ENCODE assay signal across 11 cellular contexts in the genomic region with DNA sequence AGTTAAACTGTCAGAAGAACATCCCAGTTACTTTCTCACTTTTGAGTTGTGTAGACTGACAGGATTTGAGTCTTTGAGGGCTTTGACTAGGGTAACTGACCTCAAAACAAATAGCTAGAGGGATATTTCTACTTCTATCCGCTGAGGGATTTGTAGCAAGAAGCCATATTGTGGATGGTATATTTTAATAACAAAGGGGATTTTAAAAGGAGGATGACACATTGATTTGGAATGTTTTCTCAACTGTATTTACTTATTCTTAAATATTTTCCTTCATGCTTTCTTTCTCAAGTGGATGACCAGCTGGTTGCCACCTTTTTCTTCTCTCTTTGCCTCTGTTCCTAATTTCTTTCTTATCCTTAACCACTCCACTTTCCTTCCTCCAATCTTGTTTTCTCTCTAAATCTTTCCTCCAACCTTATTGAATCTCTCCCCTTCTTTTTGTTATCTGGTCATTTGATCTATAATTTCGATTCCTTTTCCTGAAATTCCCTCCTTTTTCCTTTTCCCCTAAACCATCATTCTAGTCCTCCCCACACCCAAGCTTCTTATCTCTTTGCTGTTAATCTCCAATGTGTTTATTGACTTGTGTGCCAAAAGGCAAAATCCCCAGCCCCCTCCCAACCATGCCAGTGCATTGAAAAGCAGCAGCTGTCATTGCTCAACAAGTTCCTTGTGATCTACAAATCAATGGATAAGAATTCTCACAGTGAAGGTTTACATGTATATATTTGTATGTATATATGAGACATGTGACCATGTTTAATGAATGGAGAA.
DNase-seq lines count a peak whose midpoint lies in the region; ATAC-seq, FAIRE-seq and TF ChIP-seq lines count a peak whose summit lies in the region.
"Had no signal": no experiment of that assay in that cellular context is flagged by ENCODE, and none has a peak within 500 bp of the region (broad histone marks: within the 10 kb centered on the region; RNA-seq: fewer than 3 reads in every experiment).

No MANE protein-coding gene starts in this region.

- no peaks in the 10 kb centered on the region for H3K9me3 ChIP-seq in body of pancreas
- H3K9me3 ChIP-seq in kidney (ENCODE audit: control insufficient read depth in 1 of 2, low read length in 2 of 2) = no peaks in the 10 kb centered on the region
- no peaks in the 10 kb centered on the region for H3K9me3 ChIP-seq in tibial artery

- no peaks in the 10 kb centered on the region for H3K36me3 ChIP-seq in body of pancreas (replicated peaks in 1 of 2; ENCODE audit: insufficient read depth in 1 of 2, low read depth in 2 of 2)
- no peaks in the 10 kb centered on the region for H3K36me3 ChIP-seq in kidney (ENCODE audit: control insufficient read depth in 1 of 2, insufficient read depth in 2 of 2, low read length in 2 of 2)
- H3K36me3 ChIP-seq in tibial artery = no peaks in the 10 kb centered on the region

- intact Hi-C loops in body of pancreas (cut with DNase I) (no loop called here), kidney (cut with DNase I) (no loop called here), tibial artery (cut with DNase I; ENCODE audit: low total_unique reads) (no loop called here)

- no peak for FAIRE-seq in kidney (lab: Jason Lieb, UNC)
- no peak for FAIRE-seq in frontal cortex (lab: Jason Lieb, UNC)

- TF ChIP-seq CTCF in body of pancreas (IDR thresholded peaks at IDR 0.05) = no peak
- no peak for TF ChIP-seq CTCF in kidney (IDR thresholded peaks at IDR 0.05; ENCODE audit: borderline replicate concordance, extremely low read depth, insufficient read depth)
- no peak for TF ChIP-seq CTCF in tibial artery (IDR thresholded peaks at IDR 0.05)

- no peak for TF ChIP-seq POLR2A in body of pancreas (IDR thresholded peaks at IDR 0.05)

- no peak for ATAC-seq in body of pancreas

- WGBS in body of pancreas, 2 donors = 54 to 59% methylated on average over 2 of the region's 2 CpGs

- H3K4me3 ChIP-seq in body of pancreas (no peak overlapping the region), kidney (ENCODE audit: low read length in 2 of 2) (no peak overlapping the region), tibial artery (no peak overlapping the region)

- DNase-seq in DMS 273 (lab: John Stamatoyannopoulos, UW; ENCODE audit: unreplicated experiment) (peak; percentile 23), DMS 273 treated with DMSO at 0.1 percent for 48 hours (lab: John Stamatoyannopoulos, UW) (no peak), body of pancreas (peak; percentile 54 to 76 (median 64)), kidney (no peak), tibial artery (no peak), frontal cortex (ENCODE audit: low spot score in 2 of 2) (no peak), epidermal melanocyte (ENCODE audit: insufficient read length, low spot score) (no peak), UCSD-AML1 (lab: John Stamatoyannopoulos, UW; ENCODE audit: unreplicated experiment) (no peak)
- DNase-seq: activated CD4-positive, CD25-positive, alpha-beta regulatory T cell treated with anti-CD3 and anti-CD28 coated beads, Interleukin-2, amount 50 U/mL, for 72 hours; activated naive CD4-positive, alpha-beta T cell; GDM1 had no signal

- no peaks in the 10 kb centered on the region for H3K27me3 ChIP-seq in body of pancreas
- H3K27me3 ChIP-seq in tibial artery = no peaks in the 10 kb centered on the region

- peak overlapping the region in 3 of 4 donors; percentile 86 to 92 (median 90) for H3K27ac ChIP-seq in body of pancreas
- peak overlapping the region; percentile 83 to 96 for H3K27ac ChIP-seq in kidney (ENCODE audit: low read depth in 2 of 2, low read length in 2 of 2)
- H3K27ac ChIP-seq in tibial artery = peak overlapping the region; percentile 62 to 74

- H3K4me1 ChIP-seq in body of pancreas (peaks cover 51% of the 10 kb centered on the region), kidney (ENCODE audit: control insufficient read depth in 1 of 2, insufficient read depth in 1 of 2, low read depth in 1 of 2, low read length in 2 of 2) (peaks cover 18 to 25% of the 10 kb centered on the region in 2 donors), tibial artery (peaks cover 0 to 39% (median 27%) of the 10 kb centered on the region in 4 donors)

- H3K9ac ChIP-seq in kidney (ENCODE audit: low read length in 2 of 2) = no peak overlapping the region

Comparison
In these comparisons a context has a peak if more than half of its experiments do, and no peak if none do; other contexts are left out.
1. DNase-seq: peak in DMS 273 (single experiment) and body of pancreas (4 of 4); none in DMS 273 treated with DMSO at 0.1 percent for 48 hours (single experiment), kidney (single experiment), tibial artery (0 of 2), frontal cortex (0 of 2), epidermal melanocyte (single experiment) and UCSD-AML1 (single experiment).
2. Peak in every context shown above with its lines, with median percentiles within 50 percentile points of each other: H3K27ac ChIP-seq.